Comparison of ENCODE assay signal across 13 cellular contexts in the genomic region with DNA sequence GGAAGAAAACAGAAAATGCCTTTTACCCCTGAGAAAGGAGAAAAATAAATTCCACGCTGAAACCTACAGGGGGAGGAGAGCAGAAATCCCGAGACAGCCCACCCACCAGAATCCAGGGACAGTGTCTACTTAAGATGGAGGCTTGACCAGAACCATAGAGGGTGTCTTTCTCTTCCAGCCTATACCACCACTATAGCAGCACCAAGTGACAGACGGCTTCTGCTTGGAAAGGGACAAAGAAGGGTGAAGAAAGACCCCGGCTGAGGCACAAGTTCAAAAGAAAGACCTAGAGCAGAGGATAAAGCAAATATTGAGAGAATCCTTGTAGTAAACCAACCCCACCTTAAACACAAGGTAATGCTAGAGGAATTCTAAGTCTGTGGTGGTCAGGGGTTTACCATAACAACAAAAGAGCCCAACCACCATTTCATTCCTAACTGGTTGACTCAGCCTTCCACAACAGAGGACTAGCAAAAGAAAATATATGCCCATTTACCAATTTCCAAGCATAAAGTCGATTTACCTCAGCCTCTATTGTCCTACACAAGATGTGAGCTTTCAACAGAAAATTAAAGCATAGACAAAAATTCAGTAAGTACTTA.
DNase-seq lines count a peak whose midpoint lies in the region; FAIRE-seq and TF ChIP-seq lines count a peak whose summit lies in the region.
"Had no signal": no experiment of that assay in that cellular context is flagged by ENCODE, and none has a peak within 500 bp of the region (broad histone marks: within the 10 kb centered on the region; RNA-seq: fewer than 3 reads in every experiment).

No MANE protein-coding gene starts in this region.

- DNase-seq in H4 (ENCODE audit: low spot score) (peak; percentile 84), RWPE1 (ENCODE audit: low spot score) (peak; percentile 71), fibroblast of lung (ENCODE audit: low read depth in 2 of 2) (peak; percentile 63 to 99), GM20000 (ENCODE audit: low spot score) (no peak), midbrain (lab: John Stamatoyannopoulos, UW) (no peak), NCI-H2196 (lab: John Stamatoyannopoulos, UW; ENCODE audit: unreplicated experiment) (no peak), D721Med (ENCODE audit: insufficient read length, low spot score) (no peak)
- DNase-seq: activated CD4-positive, alpha-beta T cell treated with anti-CD3 and anti-CD28 coated beads, Interleukin-2, amount 50 U/mL, for 1 hour; effector CD8-positive, alpha-beta T cell; NCI-H524 treated with DMSO at 0.1 percent for 48 hours; ovary; stimulated activated CD4-positive, alpha-beta T cell treated with anti-CD3 and anti-CD28 coated beads, Interleukin-4, amount 100 ng/mL, for 24 hours had no signal

- no peak overlapping the region for H3K9ac ChIP-seq in fibroblast of lung (ENCODE audit: insufficient read depth, low read length)

- no peak overlapping the region for H2AFZ ChIP-seq in fibroblast of lung (ENCODE audit: low read length)
- peak overlapping the region; percentile 5 for H2AFZ ChIP-seq in neuron (ENCODE audit: low read depth, low read length)

- H3K27me3 ChIP-seq in fibroblast of lung (ENCODE audit: control insufficient read depth, insufficient read depth, low read length), result no peaks in the 10 kb centered on the region
- H3K27me3 ChIP-seq in neuron (ENCODE audit: insufficient read depth, low read length), result no peaks in the 10 kb centered on the region
- H3K27me3 ChIP-seq: ovary had no signal

- CTCF ChIA-PET in RWPE1 (lab: Yijun Ruan, JAX), result no interaction called here

- no peaks in the 10 kb centered on the region for H3K36me3 ChIP-seq in fibroblast of lung (ENCODE audit: control insufficient read depth, insufficient read depth, low read length)
- H3K36me3 ChIP-seq in neuron (ENCODE audit: insufficient read depth, low read length), result no peaks in the 10 kb centered on the region
- H3K36me3 ChIP-seq: ovary had no signal

- no peak for FAIRE-seq in D721Med (lab: Jason Lieb, UNC)

- H3K4me2 ChIP-seq in fibroblast of lung (ENCODE audit: extremely low read depth, insufficient read depth, low read length), result no peak overlapping the region

- no peaks in the 10 kb centered on the region for H3K4me1 ChIP-seq in fibroblast of lung (ENCODE audit: control insufficient read depth, extremely low read depth, insufficient read depth, low read length)
- peaks cover 5% of the 10 kb centered on the region for H3K4me1 ChIP-seq in neuron (ENCODE audit: insufficient read depth, low read length)

- H3K79me2 ChIP-seq in fibroblast of lung (ENCODE audit: control insufficient read depth, insufficient read depth, low read length), result no peaks in the 10 kb centered on the region

- no peak overlapping the region for H3K27ac ChIP-seq in RWPE1
- H3K27ac ChIP-seq in fibroblast of lung (ENCODE audit: insufficient read depth, low read length), result no peak overlapping the region
- H3K27ac ChIP-seq: ovary had no signal

- H3K4me3 ChIP-seq in fibroblast of lung (replicated peaks in 1 of 4; ENCODE audit: control extremely low read depth in 1 of 4, insufficient read depth in 1 of 4, low read depth in 3 of 4, low read length in 4 of 4), result no peak overlapping the region
- no peak overlapping the region for H3K4me3 ChIP-seq in neuron (ENCODE audit: low read length)
- H3K4me3 ChIP-seq: ovary had no signal

- no peaks in the 10 kb centered on the region for H4K20me1 ChIP-seq in fibroblast of lung (ENCODE audit: control insufficient read depth, extremely low read depth, insufficient read depth, low read length)

- H3K9me3 ChIP-seq in fibroblast of lung (ENCODE audit: control insufficient read depth, insufficient read depth, low read depth, low read length) (no peaks in the 10 kb centered on the region), neuron (ENCODE audit: low read length) (no peaks in the 10 kb centered on the region)
- H3K9me3 ChIP-seq: ovary had no signal

- no peak for TF ChIP-seq CTCF in RWPE1 (conservative IDR thresholded peaks at IDR 0.05; ENCODE audit: low read depth)
- no peak for TF ChIP-seq CTCF in fibroblast of lung (conservative IDR thresholded peaks at IDR 0.05 in 1 of 2, IDR thresholded peaks at IDR 0.05 in 1 of 2; ENCODE audit: low read depth in 1 of 2, low read length in 2 of 2)
- no peak for TF ChIP-seq CTCF in GM20000 (IDR thresholded peaks at IDR 0.05; ENCODE audit: extremely low read depth, missing control alignments)
- TF ChIP-seq CTCF in D721Med (IDR thresholded peaks at IDR 0.05; ENCODE audit: insufficient read depth, missing control alignments), result no peak

- POLR2A ChIA-PET in RWPE1 (lab: Yijun Ruan, JAX; ENCODE audit: low non-redundant PET), result no interaction called here

Comparison
In these comparisons a context has a peak if more than half of its experiments do, and no peak if none do; other contexts are left out.
1. DNase-seq: peak in H4 (single experiment), RWPE1 (single experiment) and fibroblast of lung (2 of 2); none in GM20000 (single experiment), midbrain (single experiment), NCI-H2196 (single experiment) and D721Med (single experiment).